8 cellular contexts compared by ENCODE assay signal in the genomic region with DNA sequence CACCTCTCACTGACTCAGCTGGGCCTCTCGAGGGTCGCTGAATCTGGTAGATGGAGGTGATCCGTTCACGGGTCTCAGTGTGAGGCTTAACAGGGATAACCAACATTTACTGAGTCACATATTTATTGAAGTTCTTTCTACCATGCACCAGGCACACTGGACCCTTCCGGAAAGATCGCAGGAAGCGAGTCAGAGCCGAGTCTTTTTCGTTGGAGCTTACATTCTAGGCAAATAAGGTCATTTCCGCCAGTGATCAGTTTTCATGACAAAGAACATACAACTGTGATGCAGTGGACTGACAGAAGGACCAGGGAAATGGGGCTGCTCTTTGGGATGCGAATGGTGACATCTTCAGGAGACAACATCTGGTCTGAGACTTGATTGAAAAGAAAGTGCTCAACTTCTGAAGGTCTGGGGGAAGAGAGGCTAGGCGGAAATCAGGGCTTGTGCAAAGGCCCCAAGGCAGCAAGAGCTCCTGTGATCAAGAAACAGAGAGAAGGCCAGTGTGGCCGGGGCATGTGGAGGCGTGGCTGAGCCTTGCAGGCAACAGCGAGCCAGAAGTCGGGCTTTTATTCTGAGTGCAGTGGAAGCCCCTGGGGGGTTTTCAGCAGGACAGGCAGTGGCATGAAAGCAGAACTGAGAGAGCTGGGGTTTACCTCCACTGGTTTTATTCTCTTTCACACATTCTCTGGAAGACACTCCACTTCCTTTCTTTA. TPM values are rescaled to one million over a fixed set of nuclear protein-coding genes. Genes with fewer than 3 reads are reported as not detected.
A peak's percentile ranks its signal among the peaks of the same experiment; 100 is the strongest.
DNase-seq lines count a peak whose midpoint lies in the region; ATAC-seq and TF ChIP-seq lines count a peak whose summit lies in the region.

No MANE protein-coding gene starts in this region.

- H3K27ac ChIP-seq in naive thymus-derived CD4-positive, alpha-beta T cell (ENCODE audit: low read depth, low read length) = no peak overlapping the region

- no peaks in the 10 kb centered on the region for H3K27me3 Mint-ChIP-seq in activated naive CD8-positive, alpha-beta T cell treated with anti-CD3 and anti-CD28 coated beads for 36 hours
- no peaks in the 10 kb centered on the region for H3K27me3 Mint-ChIP-seq in naive thymus-derived CD4-positive, alpha-beta T cell

- peaks cover 15% of the 10 kb centered on the region for H3K36me3 Mint-ChIP-seq in activated naive CD8-positive, alpha-beta T cell treated with anti-CD3 and anti-CD28 coated beads for 36 hours
- peaks cover 5 to 39% (median 21%) of the 10 kb centered on the region in 5 donors for H3K36me3 Mint-ChIP-seq in naive thymus-derived CD4-positive, alpha-beta T cell

- no peak overlapping the region for H3K4me3 Mint-ChIP-seq in activated naive CD8-positive, alpha-beta T cell treated with anti-CD3 and anti-CD28 coated beads for 36 hours
- H3K4me3 Mint-ChIP-seq in naive thymus-derived CD4-positive, alpha-beta T cell = no peak overlapping the region

- POLR2A ChIA-PET in naive thymus-derived CD4-positive, alpha-beta T cell (lab: Charles Lee) = no interaction called here
- POLR2A ChIA-PET in HEK293T (lab: Yijun Ruan, JAX) = interaction anchor here (0.9 kb wide), 1 partner anchor 193 kb away, joined by 4 read pairs; the partner anchor contains the start of gene STX16

- no peak overlapping the region for H3K4me3 ChIP-seq in naive thymus-derived CD4-positive, alpha-beta T cell (ENCODE audit: low read length)

- ATAC-seq in GM19372 (IDR thresholded peaks at IDR 0.05; ENCODE audit: low read depth, unreplicated experiment) (peak; percentile 93), HG03095 (IDR thresholded peaks at IDR 0.05; ENCODE audit: unreplicated experiment) (peak; percentile 96)
- ATAC-seq in naive thymus-derived CD4-positive, alpha-beta T cell = no peak

- peaks cover 5% of the 10 kb centered on the region for H3K4me1 Mint-ChIP-seq in activated naive CD8-positive, alpha-beta T cell treated with anti-CD3 and anti-CD28 coated beads for 36 hours
- peaks cover 0 to 1% (median 0%) of the 10 kb centered on the region in 7 donors for H3K4me1 Mint-ChIP-seq in naive thymus-derived CD4-positive, alpha-beta T cell

- CTCF ChIA-PET in naive thymus-derived CD4-positive, alpha-beta T cell (lab: Charles Lee) = no interaction called here
- CTCF ChIA-PET in HEK293T (lab: Yijun Ruan, JAX) = no interaction called here

- peaks cover 10% of the 10 kb centered on the region for H3K9me3 Mint-ChIP-seq in activated naive CD8-positive, alpha-beta T cell treated with anti-CD3 and anti-CD28 coated beads for 36 hours
- peaks cover 0 to 15% (median 6%) of the 10 kb centered on the region in 11 donors for H3K9me3 Mint-ChIP-seq in naive thymus-derived CD4-positive, alpha-beta T cell

- no peaks in the 10 kb centered on the region for H3K9me3 ChIP-seq in naive thymus-derived CD4-positive, alpha-beta T cell (ENCODE audit: control insufficient read depth in 2 of 3, low read length in 3 of 3)

- peak; percentile 3 for DNase-seq in CD1c-positive myeloid dendritic cell (ENCODE audit: extremely low spot score)
- no peak for DNase-seq in activated naive CD8-positive, alpha-beta T cell treated with anti-CD3 and anti-CD28 coated beads for 36 hours
- DNase-seq in naive thymus-derived CD4-positive, alpha-beta T cell = no peak
- no peak for DNase-seq in stimulated activated naive CD4-positive, alpha-beta T cell (lab: John Stamatoyannopoulos, UW)
- no peak for DNase-seq in HEK293T (ENCODE audit: extremely low spot score)
- no peak for DNase-seq in NCI-H1048 (lab: John Stamatoyannopoulos, UW)

- intact Hi-C loops in naive thymus-derived CD4-positive, alpha-beta T cell (cut with micrococcal nuclease) = no loop called here

- H3K36me3 ChIP-seq in naive thymus-derived CD4-positive, alpha-beta T cell (ENCODE audit: control insufficient read depth in 2 of 3, insufficient read depth in 3 of 3, low read length in 3 of 3) = no peaks in the 10 kb centered on the region

- no peaks in the 10 kb centered on the region for H3K4me1 ChIP-seq in naive thymus-derived CD4-positive, alpha-beta T cell (ENCODE audit: control insufficient read depth in 2 of 2, insufficient read depth in 2 of 2, low read length in 2 of 2)

- peak overlapping the region; percentile 54 for H3K27ac Mint-ChIP-seq in activated naive CD8-positive, alpha-beta T cell treated with anti-CD3 and anti-CD28 coated beads for 36 hours
- no peak overlapping the region for H3K27ac Mint-ChIP-seq in naive thymus-derived CD4-positive, alpha-beta T cell

- H3K27me3 ChIP-seq in naive thymus-derived CD4-positive, alpha-beta T cell (ENCODE audit: control insufficient read depth in 2 of 2, insufficient read depth in 2 of 2, low read length in 2 of 2) = no peaks in the 10 kb centered on the region

TF ChIP-seq in HEK293T, 16 proteins besides CTCF, POLR2A, EP300 and RAD21:
- TF ChIP-seq SUZ12 (IDR thresholded peaks at IDR 0.05) = no peak
- TF ChIP-seq SP1 (IDR thresholded peaks at IDR 0.05) = no peak
- no peak for TF ChIP-seq BHLHE40 (IDR thresholded peaks at IDR 0.05; ENCODE audit: borderline replicate concordance)
- TF ChIP-seq FOXK2 (IDR thresholded peaks at IDR 0.05) = no peak
- no peak for TF ChIP-seq ELF4 (IDR thresholded peaks at IDR 0.05)
- no peak for TF ChIP-seq FOXA1 (IDR thresholded peaks at IDR 0.05)
- TF ChIP-seq TARDBP (IDR thresholded peaks at IDR 0.05) = no peak
- no peak for TF ChIP-seq CTBP1 (IDR thresholded peaks at IDR 0.05; ENCODE audit: borderline replicate concordance)
- no peak for TF ChIP-seq HDGF (IDR thresholded peaks at IDR 0.05; ENCODE audit: borderline replicate concordance)
- TF ChIP-seq, protein P1, sequence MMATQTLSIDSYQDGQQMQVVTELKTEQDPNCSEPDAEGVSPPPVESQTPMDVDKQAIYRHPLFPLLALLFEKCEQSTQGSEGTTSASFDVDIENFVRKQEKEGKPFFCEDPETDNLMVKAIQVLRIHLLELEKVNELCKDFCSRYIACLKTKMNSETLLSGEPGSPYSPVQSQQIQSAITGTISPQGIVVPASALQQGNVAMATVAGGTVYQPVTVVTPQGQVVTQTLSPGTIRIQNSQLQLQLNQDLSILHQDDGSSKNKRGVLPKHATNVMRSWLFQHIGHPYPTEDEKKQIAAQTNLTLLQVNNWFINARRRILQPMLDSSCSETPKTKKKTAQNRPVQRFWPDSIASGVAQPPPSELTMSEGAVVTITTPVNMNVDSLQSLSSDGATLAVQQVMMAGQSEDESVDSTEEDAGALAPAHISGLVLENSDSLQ (IDR thresholded peaks at IDR 0.05) = no peak
- no peak for TF ChIP-seq FOXM1 (IDR thresholded peaks at IDR 0.05; ENCODE audit: borderline replicate concordance)
- TF ChIP-seq L3MBTL2 (conservative IDR thresholded peaks at IDR 0.05) = no peak
- no peak for TF ChIP-seq ZNF384 (IDR thresholded peaks at IDR 0.05)
- no peak for TF ChIP-seq NFRKB (IDR thresholded peaks at IDR 0.05)
- TF ChIP-seq LEF1 (IDR thresholded peaks at IDR 0.05; ENCODE audit: borderline replicate concordance) = no peak
- no peak for TF ChIP-seq ARNT (IDR thresholded peaks at IDR 0.05)

RNA-seq across cellular contexts. Expression of gene APCDD1L, which starts 56.7 kb away (rescaled TPM):
- not detected for total RNA-seq in activated naive CD8-positive, alpha-beta T cell treated with anti-CD3 and anti-CD28 coated beads for 36 hours
- not detected for total RNA-seq in naive thymus-derived CD4-positive, alpha-beta T cell
- polyA plus RNA-seq in naive thymus-derived CD4-positive, alpha-beta T cell = under 1 TPM; 0.09 to 0.18 TPM
